In the genomic region with DNA sequence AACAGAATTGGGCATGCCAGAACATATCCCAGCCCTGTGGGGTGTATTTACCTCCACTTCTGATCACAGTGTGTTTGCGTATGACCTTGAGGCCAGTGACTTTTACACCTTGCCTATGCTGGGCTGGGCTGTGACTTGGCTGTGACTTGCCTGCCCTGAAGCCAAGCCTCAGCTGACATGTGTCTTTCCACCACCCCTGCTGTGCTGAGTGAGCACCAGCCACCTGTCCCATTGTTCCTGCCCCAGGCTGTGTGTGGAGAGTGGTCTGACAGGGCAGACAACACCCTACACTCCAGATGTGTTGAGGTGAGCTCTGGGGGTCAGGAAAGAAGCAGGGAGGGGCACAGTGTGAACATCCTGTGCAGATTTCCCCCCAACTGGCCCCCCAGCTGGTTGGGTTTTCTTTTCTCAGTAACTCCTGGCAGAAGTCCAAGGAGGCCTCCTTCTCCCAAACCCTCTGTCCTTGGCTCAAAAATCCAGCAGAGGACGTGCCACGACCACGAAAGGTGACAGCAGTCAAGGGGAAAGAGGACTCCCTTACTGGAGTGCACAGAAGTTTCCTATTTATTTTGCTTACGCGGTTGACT, we compare ENCODE assay signal across 9 cellular contexts. TPM values are rescaled to one million over a fixed set of nuclear protein-coding genes. Genes with fewer than 3 reads are reported as not detected.
DNase-seq lines count a peak whose midpoint lies in the region; ATAC-seq and TF ChIP-seq lines count a peak whose summit lies in the region.
"Had no signal": no experiment of that assay in that cellular context is flagged by ENCODE, and none has a peak within 500 bp of the region (broad histone marks: within the 10 kb centered on the region; RNA-seq: fewer than 3 reads in every experiment).

No MANE protein-coding gene starts in this region.

- no TSS peak for BruUV-seq in PC-3 (replicated peaks; lab: Mats Ljungman, UMichigan)

- no peaks in the 10 kb centered on the region for H3K79me2 ChIP-seq in PC-3 (ENCODE audit: low read length)

- H3F3A ChIP-seq in PC-3 (ENCODE audit: low read length, unreplicated experiment): no peaks in the 10 kb centered on the region

- no peak for ATAC-seq in PC-3
- no peak for ATAC-seq in HG03135 (IDR thresholded peaks at IDR 0.05; ENCODE audit: unreplicated experiment)
- ATAC-seq in HG02759 (IDR thresholded peaks at IDR 0.05; ENCODE audit: unreplicated experiment): no peak

- no peaks in the 10 kb centered on the region for H3K36me3 Mint-ChIP-seq in activated CD4-positive, alpha-beta memory T cell treated with anti-CD3 and anti-CD28 coated beads, Interleukin-2, amount 10 ng/mL, durations not matched to agents 7 days and 5 days (ENCODE audit: low read depth)
- H3K36me3 Mint-ChIP-seq: activated naive CD4-positive, alpha-beta T cell treated with anti-CD3 and anti-CD28 coated beads, Interleukin-2, amount 50 U/mL, for 24 hours had no signal

- H3K4me1 ChIP-seq in PC-3 (ENCODE audit: insufficient read depth, low read length) (peaks cover 4% of the 10 kb centered on the region; the same call in 1 of the 2 replicates), tibial artery (peaks cover 0 to 15% (median 2%) of the 10 kb centered on the region in 4 donors)

- CTCF ChIA-PET in PC-3 (lab: Charles Lee): no interaction called here
- CTCF ChIA-PET in activated CD4-positive, alpha-beta memory T cell treated with anti-CD3 and anti-CD28 coated beads, Interleukin-2, amount 10 ng/mL, durations not matched to agents 7 days and 5 days (lab: Charles Lee): no interaction called here

- no peak overlapping the region for H3K27ac Mint-ChIP-seq in activated CD4-positive, alpha-beta memory T cell treated with anti-CD3 and anti-CD28 coated beads, Interleukin-2, amount 10 ng/mL, durations not matched to agents 7 days and 5 days
- H3K27ac Mint-ChIP-seq: activated naive CD4-positive, alpha-beta T cell treated with anti-CD3 and anti-CD28 coated beads, Interleukin-2, amount 50 U/mL, for 24 hours had no signal

- POLR2A ChIA-PET in PC-3 (lab: Charles Lee; ENCODE audit: unreplicated experiment): no interaction called here
- POLR2A ChIA-PET in activated CD4-positive, alpha-beta memory T cell treated with anti-CD3 and anti-CD28 coated beads, Interleukin-2, amount 10 ng/mL, durations not matched to agents 7 days and 5 days (lab: Charles Lee): no interaction called here

- no peak overlapping the region for H3K27ac ChIP-seq in PC-3 (ENCODE audit: low read length)
- H3K27ac ChIP-seq in tibial artery: no peak overlapping the region

- TF ChIP-seq CTCF in AG09319 (IDR thresholded peaks at IDR 0.05; ENCODE audit: low read depth, low read length): peak; percentile 54
- TF ChIP-seq CTCF in PC-3 (conservative IDR thresholded peaks at IDR 0.05; ENCODE audit: low read depth, low read length): peak; percentile 38
- peak; percentile 77 for TF ChIP-seq CTCF in fibroblast of villous mesenchyme (IDR thresholded peaks at IDR 0.05; ENCODE audit: insufficient read depth, low read depth, low read length)
- peak; percentile 11 to 21 for TF ChIP-seq CTCF in tibial artery (IDR thresholded peaks at IDR 0.05)

- H3K36me3 ChIP-seq in PC-3 (ENCODE audit: low read depth, low read length): no peaks in the 10 kb centered on the region
- no peaks in the 10 kb centered on the region for H3K36me3 ChIP-seq in tibial artery

- H3K9me3 ChIP-seq in PC-3 (ENCODE audit: low read length): no peaks in the 10 kb centered on the region
- H3K9me3 ChIP-seq in tibial artery: no peaks in the 10 kb centered on the region

- H3K27me3 Mint-ChIP-seq in activated CD4-positive, alpha-beta memory T cell treated with anti-CD3 and anti-CD28 coated beads, Interleukin-2, amount 10 ng/mL, durations not matched to agents 7 days and 5 days: peaks cover 22% of the 10 kb centered on the region

- no peak overlapping the region for H3K4me3 ChIP-seq in PC-3 (ENCODE audit: low read length)
- no peak overlapping the region for H3K4me3 ChIP-seq in fibroblast of villous mesenchyme (ENCODE audit: low read depth, low read length)
- no peak overlapping the region for H3K4me3 ChIP-seq in tibial artery

- H3K27me3 ChIP-seq in PC-3 (ENCODE audit: low read length) (no peaks in the 10 kb centered on the region), tibial artery (no peaks in the 10 kb centered on the region)

- no peaks in the 10 kb centered on the region for H3K9me3 Mint-ChIP-seq in activated CD4-positive, alpha-beta memory T cell treated with anti-CD3 and anti-CD28 coated beads, Interleukin-2, amount 10 ng/mL, durations not matched to agents 7 days and 5 days
- H3K9me3 Mint-ChIP-seq: activated naive CD4-positive, alpha-beta T cell treated with anti-CD3 and anti-CD28 coated beads, Interleukin-2, amount 50 U/mL, for 24 hours had no signal

- DNase-seq in AG09319 (ENCODE audit: extremely low read depth, low read depth): peak; percentile 34
- peak; percentile 54 for DNase-seq in HCEC 1CT
- DNase-seq in PC-3: peak; percentile 38
- DNase-seq in fibroblast of villous mesenchyme (ENCODE audit: low read depth): peak; percentile 79
- DNase-seq in tibial artery: no peak
- no peak for DNase-seq in activated CD4-positive, alpha-beta memory T cell treated with anti-CD3 and anti-CD28 coated beads, Interleukin-2, amount 10 ng/mL, durations not matched to agents 7 days and 5 days

- no peaks in the 10 kb centered on the region for H3K9me2 ChIP-seq in PC-3 (replicated peaks; ENCODE audit: low read length)

- no peaks in the 10 kb centered on the region for H4K20me1 ChIP-seq in PC-3 (ENCODE audit: low read length)

- intact Hi-C loops in PC-3 (cut with micrococcal nuclease): no loop called here
- intact Hi-C loops in tibial artery (cut with DNase I; ENCODE audit: low total_unique reads): no loop called here

- H3K9ac ChIP-seq in PC-3 (ENCODE audit: low read length): no peak overlapping the region

- no peaks in the 10 kb centered on the region for H3K4me1 Mint-ChIP-seq in activated CD4-positive, alpha-beta memory T cell treated with anti-CD3 and anti-CD28 coated beads, Interleukin-2, amount 10 ng/mL, durations not matched to agents 7 days and 5 days
- H3K4me1 Mint-ChIP-seq: activated naive CD4-positive, alpha-beta T cell treated with anti-CD3 and anti-CD28 coated beads, Interleukin-2, amount 50 U/mL, for 24 hours had no signal

- no peak overlapping the region for H3K4me2 ChIP-seq in PC-3 (ENCODE audit: low read length)

- H3K4me3 Mint-ChIP-seq in activated CD4-positive, alpha-beta memory T cell treated with anti-CD3 and anti-CD28 coated beads, Interleukin-2, amount 10 ng/mL, durations not matched to agents 7 days and 5 days: no peak overlapping the region
- H3K4me3 Mint-ChIP-seq: activated naive CD4-positive, alpha-beta T cell treated with anti-CD3 and anti-CD28 coated beads, Interleukin-2, amount 50 U/mL, for 24 hours had no signal

- H2AFZ ChIP-seq in PC-3 (ENCODE audit: low read length): no peak overlapping the region

RNA-seq across cellular contexts. Expression of gene STEAP3, which starts 5.1 kb away (rescaled TPM):
- total RNA-seq in PC-3 (2014; rRNA removed) (24.6 and 27.3 TPM in 2 replicates), fibroblast of villous mesenchyme (14.5 and 17.7 TPM in 2 replicates)
- total RNA-seq in activated CD4-positive, alpha-beta memory T cell treated with anti-CD3 and anti-CD28 coated beads, Interleukin-2, amount 10 ng/mL, durations not matched to agents 7 days and 5 days: not detected

Comparison
In these comparisons a context has a peak if more than half of its experiments do, and no peak if none do; other contexts are left out.
1. DNase-seq: peak in AG09319 (single experiment), HCEC 1CT (single experiment), PC-3 (single experiment) and fibroblast of villous mesenchyme (single experiment); none in tibial artery (0 of 2) and activated CD4-positive, alpha-beta memory T cell treated with anti-CD3 and anti-CD28 coated beads, Interleukin-2, amount 10 ng/mL, durations not matched to agents 7 days and 5 days (single experiment).
2. CTCF ChIP-seq: peak in every context shown above with its lines; median percentile 77 in fibroblast of villous mesenchyme; 54 in AG09319; 38 in PC-3; 16 in tibial artery.
3. RNA of gene STEAP3, which starts 5.1 kb away (total RNA-seq): 24.6 to 27.3 TPM in PC-3 and 14.5 to 17.7 TPM in fibroblast of villous mesenchyme; not detected in activated CD4-positive, alpha-beta memory T cell treated with anti-CD3 and anti-CD28 coated beads, Interleukin-2, amount 10 ng/mL, durations not matched to agents 7 days and 5 days; every median in the first group is over 10 times any median in the second.